8 cellular contexts compared by ENCODE assay signal in genomic region chr17:1715803-1716075, GRCh38. TPM values are rescaled to one million over a fixed set of nuclear protein-coding genes. Genes with fewer than 3 reads are reported as not detected.
A peak's percentile ranks its signal among the peaks of the same experiment; 100 is the strongest.
DNase-seq lines count a peak whose midpoint lies in the region; ATAC-seq and TF ChIP-seq lines count a peak whose summit lies in the region.

No MANE protein-coding gene starts in this region.

- H3K9me3 Mint-ChIP-seq in activated T-helper 1 cell treated with anti-CD3 and anti-CD28 coated beads, Interleukin-12 subunit alpha, Interleukin-12 subunit beta, Interleukin-2, Interleukin-4 antibody, amounts not matched to agents 30 ng/mL and 10 ng/mL and 1 ng/mL, durations not matched to agents 14 hours and 24 hours and 36 hours, result no peaks in the 10 kb centered on the region
- H3K9me3 Mint-ChIP-seq in stimulated activated memory B cell treated with anti-CD40 and anti-IgM and Interleukin-4, amounts not matched to agents 10 μg/mL and 1 μg/mL and 100 μg/mL, for 72 hours, result no peaks in the 10 kb centered on the region

- no peaks in the 10 kb centered on the region for H3K9me2 ChIP-seq in HCT116 (ENCODE audit: insufficient read depth)

- H3K4me3 Mint-ChIP-seq in activated T-helper 1 cell treated with anti-CD3 and anti-CD28 coated beads, Interleukin-12 subunit alpha, Interleukin-12 subunit beta, Interleukin-2, Interleukin-4 antibody, amounts not matched to agents 30 ng/mL and 10 ng/mL and 1 ng/mL, durations not matched to agents 14 hours and 24 hours and 36 hours, result peak overlapping the region; percentile 97
- peak overlapping the region; percentile 99 for H3K4me3 Mint-ChIP-seq in stimulated activated memory B cell treated with anti-CD40 and anti-IgM and Interleukin-4, amounts not matched to agents 10 μg/mL and 1 μg/mL and 100 μg/mL, for 72 hours

- H3K27me3 ChIP-seq in HCT116 (ENCODE audit: insufficient read depth, low read length) (no peaks in the 10 kb centered on the region), iPS-15b (ENCODE audit: control insufficient read depth, insufficient read depth, low read length) (no peaks in the 10 kb centered on the region)

- peaks cover 19% of the 10 kb centered on the region for H3K36me3 Mint-ChIP-seq in activated T-helper 1 cell treated with anti-CD3 and anti-CD28 coated beads, Interleukin-12 subunit alpha, Interleukin-12 subunit beta, Interleukin-2, Interleukin-4 antibody, amounts not matched to agents 30 ng/mL and 10 ng/mL and 1 ng/mL, durations not matched to agents 14 hours and 24 hours and 36 hours (ENCODE audit: low read depth)
- peaks cover 43% of the 10 kb centered on the region for H3K36me3 Mint-ChIP-seq in stimulated activated memory B cell treated with anti-CD40 and anti-IgM and Interleukin-4, amounts not matched to agents 10 μg/mL and 1 μg/mL and 100 μg/mL, for 72 hours

- intact Hi-C loops in HCT116 (cut with micrococcal nuclease), result loop anchor here (2.0 to 10.0 kb wide), 3 partner anchors 31 to 689 kb away; partner anchors contain the start of genes MNT, PITPNA and PRPF8
- intact Hi-C loops in activated T-helper 1 cell treated with anti-CD3 and anti-CD28 coated beads, Interleukin-12 subunit alpha, Interleukin-12 subunit beta, Interleukin-2, Interleukin-4 antibody, amounts not matched to agents 30 ng/mL and 10 ng/mL and 1 ng/mL, durations not matched to agents 14 hours and 24 hours and 36 hours (cut with micrococcal nuclease), result loop anchor here (1.0 to 5.0 kb wide), 8 partner anchors 9 to 685 kb away; partner anchors contain the start of genes CRK, MNT, PITPNA and PRPF8

- DNase-seq in HCT116 (ENCODE audit: low read depth, low spot score), result no peak
- no peak for DNase-seq in activated T-helper 1 cell treated with anti-CD3 and anti-CD28 coated beads, Interleukin-12 subunit alpha, Interleukin-12 subunit beta, Interleukin-2, Interleukin-4 antibody, amounts not matched to agents 30 ng/mL and 10 ng/mL and 1 ng/mL, durations not matched to agents 14 hours and 24 hours and 36 hours (ENCODE audit: low spot score)
- DNase-seq in ecto neural progenitor cell (ENCODE audit: low spot score), result no peak
- no peak for DNase-seq in nucleus accumbens (lab: John Stamatoyannopoulos, UW)
- DNase-seq in stimulated activated naive CD4-positive, alpha-beta T cell (lab: John Stamatoyannopoulos, UW), result no peak

- TF ChIP-seq RAD21 in HCT116 (IDR thresholded peaks at IDR 0.05; ENCODE audit: low read depth), result no peak

- H3K27ac Mint-ChIP-seq in activated T-helper 1 cell treated with anti-CD3 and anti-CD28 coated beads, Interleukin-12 subunit alpha, Interleukin-12 subunit beta, Interleukin-2, Interleukin-4 antibody, amounts not matched to agents 30 ng/mL and 10 ng/mL and 1 ng/mL, durations not matched to agents 14 hours and 24 hours and 36 hours, result peak overlapping the region; percentile 73
- H3K27ac Mint-ChIP-seq in stimulated activated memory B cell treated with anti-CD40 and anti-IgM and Interleukin-4, amounts not matched to agents 10 μg/mL and 1 μg/mL and 100 μg/mL, for 72 hours, result peak overlapping the region; percentile 96

- H3K9me3 ChIP-seq in HCT116 (ENCODE audit: control insufficient read depth in 1 of 2, insufficient read depth in 1 of 2, low read depth in 1 of 2, low read length in 2 of 2), result no peaks in the 10 kb centered on the region
- no peaks in the 10 kb centered on the region for H3K9me3 ChIP-seq in iPS-15b (ENCODE audit: control insufficient read depth, insufficient read depth, low read length)

- H3K4me2 ChIP-seq in HCT116 (ENCODE audit: low read length), result peak overlapping the region; percentile 86

- no peak overlapping the region for H2AFZ ChIP-seq in HCT116 (ENCODE audit: low read depth, low read length, poor library complexity, severe bottlenecking)

- no peak for ATAC-seq in HCT116
- no peak for ATAC-seq in stimulated activated memory B cell treated with anti-CD40 and anti-IgM and Interleukin-4, amounts not matched to agents 10 μg/mL and 1 μg/mL and 100 μg/mL, for 72 hours
- no peak for ATAC-seq in GM21367 (IDR thresholded peaks at IDR 0.05; ENCODE audit: unreplicated experiment)

- H3K27me3 Mint-ChIP-seq in activated T-helper 1 cell treated with anti-CD3 and anti-CD28 coated beads, Interleukin-12 subunit alpha, Interleukin-12 subunit beta, Interleukin-2, Interleukin-4 antibody, amounts not matched to agents 30 ng/mL and 10 ng/mL and 1 ng/mL, durations not matched to agents 14 hours and 24 hours and 36 hours (ENCODE audit: insufficient read depth), result peaks cover 6% of the 10 kb centered on the region
- peaks cover 44% of the 10 kb centered on the region for H3K27me3 Mint-ChIP-seq in stimulated activated memory B cell treated with anti-CD40 and anti-IgM and Interleukin-4, amounts not matched to agents 10 μg/mL and 1 μg/mL and 100 μg/mL, for 72 hours

- H3K36me3 ChIP-seq in HCT116 (ENCODE audit: control insufficient read depth in 1 of 2, insufficient read depth in 2 of 2, low read length in 2 of 2), result peaks cover 0 to 20% of the 10 kb centered on the region in 2 experiments; a peak in 1 of 4 replicates
- peaks cover 16% of the 10 kb centered on the region for H3K36me3 ChIP-seq in iPS-15b (ENCODE audit: control insufficient read depth, insufficient read depth, low read length)

- peak overlapping the region; percentile 91 for H3K27ac ChIP-seq in HCT116 (ENCODE audit: low read depth, low read length)

- POLR2A ChIA-PET in HCT116 (lab: Charles Lee), result interaction anchor here (0.6 to 1.6 kb wide), 8 partner anchors 11 to 462 kb away, joined by 3 to 8 read pairs (median 4); partner anchors contain the start of genes RILP, RPA1 and SMYD4

- H3K79me2 ChIP-seq in HCT116 (ENCODE audit: insufficient read depth, low read length), result peaks cover 33% of the 10 kb centered on the region; the same call in 1 of the 2 replicates

- CTCF ChIA-PET in HCT116 (lab: Charles Lee), result interaction anchor here (1.8 to 2.3 kb wide), 3 partner anchors 47 to 142 kb away, joined by 6 to 11 read pairs (median 8); no protein-coding TSS in a partner anchor

- H3K4me1 ChIP-seq in HCT116 (ENCODE audit: control insufficient read depth in 1 of 2, insufficient read depth in 2 of 2, low read length in 2 of 2), result peaks cover 34 to 68% of the 10 kb centered on the region in 2 experiments
- H3K4me1 ChIP-seq in iPS-15b (ENCODE audit: control insufficient read depth, insufficient read depth, low read length), result peaks cover 8% of the 10 kb centered on the region

- H4K20me1 ChIP-seq in HCT116 (ENCODE audit: insufficient read depth), result no peaks in the 10 kb centered on the region

- H3K4me3 ChIP-seq in HCT116 (replicated peaks in 1 of 2; ENCODE audit: low read depth in 1 of 2, low read length in 2 of 2) (peak overlapping the region; percentile 76 to 85), iPS-15b (ENCODE audit: low read depth, low read length) (peak overlapping the region; percentile 84)

- H3K4me1 Mint-ChIP-seq in activated T-helper 1 cell treated with anti-CD3 and anti-CD28 coated beads, Interleukin-12 subunit alpha, Interleukin-12 subunit beta, Interleukin-2, Interleukin-4 antibody, amounts not matched to agents 30 ng/mL and 10 ng/mL and 1 ng/mL, durations not matched to agents 14 hours and 24 hours and 36 hours (ENCODE audit: low read depth), result peaks cover 22% of the 10 kb centered on the region
- H3K4me1 Mint-ChIP-seq in stimulated activated memory B cell treated with anti-CD40 and anti-IgM and Interleukin-4, amounts not matched to agents 10 μg/mL and 1 μg/mL and 100 μg/mL, for 72 hours, result peaks cover 52% of the 10 kb centered on the region

- TF ChIP-seq POLR2A in HCT116 (IDR thresholded peaks at IDR 0.05; ENCODE audit: borderline replicate concordance, extremely low read depth, insufficient read depth, insufficient read length), result no peak

- H3K9ac ChIP-seq in HCT116 (ENCODE audit: low read length) (peak overlapping the region; percentile 86), iPS-15b (ENCODE audit: low read depth, low read length) (no peak overlapping the region)

- no TSS peak for BruUV-seq in HCT116 (replicated peaks; lab: Mats Ljungman, UMichigan)

- TF ChIP-seq CTCF in HCT116 (IDR thresholded peaks at IDR 0.05 in 2 of 3, conservative IDR thresholded peaks at IDR 0.05 in 1 of 3; ENCODE audit: borderline replicate concordance in 1 of 3, insufficient read depth in 1 of 3, low read depth in 2 of 3, low read length in 2 of 3), result no peak

- RAD21 ChIA-PET in HCT116 (lab: Charles Lee; ENCODE audit: low non-redundant PET in 1 of 2, low total read pairs in 2 of 2, uncharacterized antibody in 2 of 2, unreplicated experiment in 2 of 2), result interaction anchor here in 1 of 2 experiments (1.5 kb wide), 1 partner anchor 193 kb away, joined by 3 read pairs; no protein-coding TSS in a partner anchor

TF ChIP-seq in HCT116, 20 proteins besides CTCF, POLR2A, EP300 and RAD21 (continues in another document):
- TF ChIP-seq CBX3 (IDR thresholded peaks at IDR 0.05; ENCODE audit: low read depth), result no peak
- TF ChIP-seq YY1 (IDR thresholded peaks at IDR 0.05; ENCODE audit: extremely low read depth, insufficient replicate concordance, low read depth, low read length), result no peak

RNA-seq across cellular contexts. Expression of gene TLCD2, which starts 5.6 kb away (rescaled TPM):
- 1.8 TPM for total RNA-seq in HCT116 (2021; ENCODE audit: unreplicated experiment)
- 1.5 and 1.9 TPM in 2 replicates for polyA plus RNA-seq in HCT116 (2012)
- total RNA-seq in activated T-helper 1 cell treated with anti-CD3 and anti-CD28 coated beads, Interleukin-12 subunit alpha, Interleukin-12 subunit beta, Interleukin-2, Interleukin-4 antibody, amounts not matched to agents 30 ng/mL and 10 ng/mL and 1 ng/mL, durations not matched to agents 14 hours and 24 hours and 36 hours, result 0.12 and 0.13 TPM in 2 replicates

RNA-seq across cellular contexts. Expression of gene WDR81, which starts 8.8 kb away (rescaled TPM):
- 17.3 TPM for total RNA-seq in HCT116 (2021; ENCODE audit: unreplicated experiment)
- 10.1 and 10.8 TPM in 2 replicates for polyA plus RNA-seq in HCT116 (2012)
- total RNA-seq in activated T-helper 1 cell treated with anti-CD3 and anti-CD28 coated beads, Interleukin-12 subunit alpha, Interleukin-12 subunit beta, Interleukin-2, Interleukin-4 antibody, amounts not matched to agents 30 ng/mL and 10 ng/mL and 1 ng/mL, durations not matched to agents 14 hours and 24 hours and 36 hours, result 21.6 and 21.9 TPM in 2 replicates

RNA-seq across cellular contexts. Expression of gene SERPINF2, which starts 26.9 kb away (rescaled TPM):
- 2.5 TPM for total RNA-seq in HCT116 (2021; ENCODE audit: unreplicated experiment)
- polyA plus RNA-seq in HCT116 (2012), result 4.5 and 5.1 TPM in 2 replicates
- total RNA-seq in activated T-helper 1 cell treated with anti-CD3 and anti-CD28 coated beads, Interleukin-12 subunit alpha, Interleukin-12 subunit beta, Interleukin-2, Interleukin-4 antibody, amounts not matched to agents 30 ng/mL and 10 ng/mL and 1 ng/mL, durations not matched to agents 14 hours and 24 hours and 36 hours, result 0.12 and 0.41 TPM in 2 replicates

RNA-seq across cellular contexts. Expression of gene PRPF8, which starts 31.1 kb away (rescaled TPM):
- 386 TPM for total RNA-seq in HCT116 (2021; ENCODE audit: unreplicated experiment)
- 284 and 382 TPM in 2 replicates for polyA plus RNA-seq in HCT116 (2012)
- total RNA-seq in activated T-helper 1 cell treated with anti-CD3 and anti-CD28 coated beads, Interleukin-12 subunit alpha, Interleukin-12 subunit beta, Interleukin-2, Interleukin-4 antibody, amounts not matched to agents 30 ng/mL and 10 ng/mL and 1 ng/mL, durations not matched to agents 14 hours and 24 hours and 36 hours, result 405 and 410 TPM in 2 replicates

RNA-seq across cellular contexts. Expression of gene SERPINF1, which starts 46.1 kb away (rescaled TPM):
- total RNA-seq in HCT116 (2021; ENCODE audit: unreplicated experiment), result 2.7 TPM
- polyA plus RNA-seq in HCT116 (2012), result 0.82 and 1.9 TPM in 2 replicates
- total RNA-seq in activated T-helper 1 cell treated with anti-CD3 and anti-CD28 coated beads, Interleukin-12 subunit alpha, Interleukin-12 subunit beta, Interleukin-2, Interleukin-4 antibody, amounts not matched to agents 30 ng/mL and 10 ng/mL and 1 ng/mL, durations not matched to agents 14 hours and 24 hours and 36 hours, result not detected in 2 replicates
